In genomic region chr17:74357466-74357809, GRCh38 we compare ENCODE assay signal across 1 cellular context.
TF ChIP-seq lines count a peak whose summit lies in the region.

No MANE protein-coding gene starts in this region.

TF ChIP-seq in GM23338, 12 proteins besides CTCF, POLR2A, EP300 and RAD21 (continued from another document):
- TF ChIP-seq, protein P1, sequence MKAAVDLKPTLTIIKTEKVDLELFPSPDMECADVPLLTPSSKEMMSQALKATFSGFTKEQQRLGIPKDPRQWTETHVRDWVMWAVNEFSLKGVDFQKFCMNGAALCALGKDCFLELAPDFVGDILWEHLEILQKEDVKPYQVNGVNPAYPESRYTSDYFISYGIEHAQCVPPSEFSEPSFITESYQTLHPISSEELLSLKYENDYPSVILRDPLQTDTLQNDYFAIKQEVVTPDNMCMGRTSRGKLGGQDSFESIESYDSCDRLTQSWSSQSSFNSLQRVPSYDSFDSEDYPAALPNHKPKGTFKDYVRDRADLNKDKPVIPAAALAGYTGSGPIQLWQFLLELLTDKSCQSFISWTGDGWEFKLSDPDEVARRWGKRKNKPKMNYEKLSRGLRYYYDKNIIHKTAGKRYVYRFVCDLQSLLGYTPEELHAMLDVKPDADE (IDR thresholded peaks at IDR 0.05): no peak
- TF ChIP-seq, protein P2, sequence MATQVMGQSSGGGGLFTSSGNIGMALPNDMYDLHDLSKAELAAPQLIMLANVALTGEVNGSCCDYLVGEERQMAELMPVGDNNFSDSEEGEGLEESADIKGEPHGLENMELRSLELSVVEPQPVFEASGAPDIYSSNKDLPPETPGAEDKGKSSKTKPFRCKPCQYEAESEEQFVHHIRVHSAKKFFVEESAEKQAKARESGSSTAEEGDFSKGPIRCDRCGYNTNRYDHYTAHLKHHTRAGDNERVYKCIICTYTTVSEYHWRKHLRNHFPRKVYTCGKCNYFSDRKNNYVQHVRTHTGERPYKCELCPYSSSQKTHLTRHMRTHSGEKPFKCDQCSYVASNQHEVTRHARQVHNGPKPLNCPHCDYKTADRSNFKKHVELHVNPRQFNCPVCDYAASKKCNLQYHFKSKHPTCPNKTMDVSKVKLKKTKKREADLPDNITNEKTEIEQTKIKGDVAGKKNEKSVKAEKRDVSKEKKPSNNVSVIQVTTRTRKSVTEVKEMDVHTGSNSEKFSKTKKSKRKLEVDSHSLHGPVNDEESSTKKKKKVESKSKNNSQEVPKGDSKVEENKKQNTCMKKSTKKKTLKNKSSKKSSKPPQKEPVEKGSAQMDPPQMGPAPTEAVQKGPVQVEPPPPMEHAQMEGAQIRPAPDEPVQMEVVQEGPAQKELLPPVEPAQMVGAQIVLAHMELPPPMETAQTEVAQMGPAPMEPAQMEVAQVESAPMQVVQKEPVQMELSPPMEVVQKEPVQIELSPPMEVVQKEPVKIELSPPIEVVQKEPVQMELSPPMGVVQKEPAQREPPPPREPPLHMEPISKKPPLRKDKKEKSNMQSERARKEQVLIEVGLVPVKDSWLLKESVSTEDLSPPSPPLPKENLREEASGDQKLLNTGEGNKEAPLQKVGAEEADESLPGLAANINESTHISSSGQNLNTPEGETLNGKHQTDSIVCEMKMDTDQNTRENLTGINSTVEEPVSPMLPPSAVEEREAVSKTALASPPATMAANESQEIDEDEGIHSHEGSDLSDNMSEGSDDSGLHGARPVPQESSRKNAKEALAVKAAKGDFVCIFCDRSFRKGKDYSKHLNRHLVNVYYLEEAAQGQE (IDR thresholded peaks at IDR 0.05; ENCODE audit: unreplicated experiment): no peak
- TF ChIP-seq JUNB (IDR thresholded peaks at IDR 0.05; ENCODE audit: unreplicated experiment) (no peak), ZNF462 (CRISPR knock-in tag; IDR thresholded peaks at IDR 0.05) (no peak)
TF ChIP-seq in GM23338: peak in this region for 0.
